Comparison of ENCODE assay signal across 11 cellular contexts in the genomic region with DNA sequence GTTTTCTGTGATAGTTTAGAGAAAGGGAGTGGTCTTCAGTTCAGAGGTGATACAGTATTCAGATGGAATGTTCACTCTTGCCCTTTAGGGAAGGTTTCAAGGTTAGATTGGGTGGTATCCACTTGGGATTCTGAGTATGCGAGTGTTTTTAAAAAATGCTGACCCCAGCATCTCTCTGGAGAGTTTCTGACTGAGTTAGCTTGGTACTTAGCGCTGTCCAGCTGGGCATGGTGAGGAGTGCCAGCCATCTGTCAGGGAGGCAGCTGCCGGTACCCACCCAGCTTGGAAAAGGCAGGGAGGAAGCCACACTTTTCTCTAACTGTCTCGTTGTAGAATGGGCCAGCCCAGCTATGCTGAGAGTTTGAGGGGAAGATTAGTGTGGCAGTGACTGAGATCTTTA.
DNase-seq lines count a peak whose midpoint lies in the region; ATAC-seq and TF ChIP-seq lines count a peak whose summit lies in the region.
"Had no signal": no experiment of that assay in that cellular context is flagged by ENCODE, and none has a peak within 500 bp of the region (broad histone marks: within the 10 kb centered on the region; RNA-seq: fewer than 3 reads in every experiment).

No MANE protein-coding gene starts in this region.

- peak overlapping the region; percentile 91 for H3K27ac Mint-ChIP-seq in T-helper 2 cell treated with Interferon-gamma antibody and Interleukin-4, amounts not matched to agents 5 μg/mL and 100 μg/mL, for 36 hours
- H3K27ac Mint-ChIP-seq in brain: peak overlapping the region; percentile 28 to 94 (median 63)

- no peak for ATAC-seq in lower lobe of right lung
- ATAC-seq in thoracic aorta (ENCODE audit: insufficient number of reproducible peaks, low FRiP score, low read depth): peak; percentile 66
- ATAC-seq: Panc1; stimulated activated naive CD8-positive, alpha-beta T cell treated with anti-CD3 and anti-CD28 coated beads, Interleukin-15, amount 100 ng/mL, for 72 hours had no signal

- H3K27ac ChIP-seq in lower lobe of right lung (peak overlapping the region; percentile 13), thoracic aorta (peak overlapping the region; percentile 94 to 97)

- H3K36me3 Mint-ChIP-seq in T-helper 2 cell treated with Interferon-gamma antibody and Interleukin-4, amounts not matched to agents 5 μg/mL and 100 μg/mL, for 36 hours (ENCODE audit: low read depth): peaks cover 68% of the 10 kb centered on the region
- peaks cover 30% of the 10 kb centered on the region for H3K36me3 Mint-ChIP-seq in brain

- peaks cover 67% of the 10 kb centered on the region for H3K4me1 Mint-ChIP-seq in T-helper 2 cell treated with Interferon-gamma antibody and Interleukin-4, amounts not matched to agents 5 μg/mL and 100 μg/mL, for 36 hours (ENCODE audit: low read depth)
- H3K4me1 Mint-ChIP-seq in brain: peaks cover 85% of the 10 kb centered on the region

- H3K27me3 Mint-ChIP-seq in T-helper 2 cell treated with Interferon-gamma antibody and Interleukin-4, amounts not matched to agents 5 μg/mL and 100 μg/mL, for 36 hours (ENCODE audit: low read depth): no peaks in the 10 kb centered on the region
- H3K27me3 Mint-ChIP-seq in brain: no peaks in the 10 kb centered on the region
- H3K27me3 Mint-ChIP-seq: stimulated activated naive CD8-positive, alpha-beta T cell treated with anti-CD3 and anti-CD28 coated beads, Interleukin-15, amount 100 ng/mL, for 72 hours had no signal

- H3K4me3 ChIP-seq in lower lobe of right lung (no peak overlapping the region), thoracic aorta (peak overlapping the region; percentile 49)
- H3K4me3 ChIP-seq: skin epidermis had no signal

- peak overlapping the region; percentile 10 for H3K4me3 Mint-ChIP-seq in T-helper 2 cell treated with Interferon-gamma antibody and Interleukin-4, amounts not matched to agents 5 μg/mL and 100 μg/mL, for 36 hours
- H3K4me3 Mint-ChIP-seq in brain: peak overlapping the region in 1 of 5 experiments; percentile 17

- TF ChIP-seq CTCF in brain (conservative IDR thresholded peaks at IDR 0.05): no peak
- TF ChIP-seq CTCF in lower lobe of right lung (IDR thresholded peaks at IDR 0.05): no peak
- no peak for TF ChIP-seq CTCF in thoracic aorta (IDR thresholded peaks at IDR 0.05)

- H3K4me1 ChIP-seq in lower lobe of right lung (peaks cover 29% of the 10 kb centered on the region), thoracic aorta (ENCODE audit: control insufficient read depth in 1 of 2, low read depth in 2 of 2) (peaks cover 53 to 83% of the 10 kb centered on the region in 2 donors)

- H3K27me3 ChIP-seq in lower lobe of right lung (ENCODE audit: low read depth): no peaks in the 10 kb centered on the region
- no peaks in the 10 kb centered on the region for H3K27me3 ChIP-seq in thoracic aorta (replicated peaks; ENCODE audit: insufficient read depth)

- H3K9me3 Mint-ChIP-seq in T-helper 2 cell treated with Interferon-gamma antibody and Interleukin-4, amounts not matched to agents 5 μg/mL and 100 μg/mL, for 36 hours: peaks cover 11% of the 10 kb centered on the region
- H3K9me3 Mint-ChIP-seq in brain: no peaks in the 10 kb centered on the region

- intact Hi-C loops in lower lobe of right lung (cut with DNase I): no loop called here

- DNase-seq in T-helper 2 cell treated with Interferon-gamma antibody and Interleukin-4, amounts not matched to agents 5 μg/mL and 100 μg/mL, for 36 hours (ENCODE audit: low spot score): no peak
- no peak for DNase-seq in T-helper 2 cell
- no peak for DNase-seq in lower lobe of right lung
- no peak for DNase-seq in thoracic aorta (ENCODE audit: low spot score)
- no peak for DNase-seq in NCI-H1092 (lab: John Stamatoyannopoulos, UW)
- DNase-seq in activated T-cell treated with anti-CD3 and anti-CD28 coated beads for 4 hours: no peak
- no peak for DNase-seq in epidermal melanocyte (ENCODE audit: insufficient read length, low spot score)
- DNase-seq: stimulated activated naive CD8-positive, alpha-beta T cell treated with anti-CD3 and anti-CD28 coated beads, Interleukin-15, amount 100 ng/mL, for 72 hours had no signal

- H3K9me3 ChIP-seq in lower lobe of right lung: no peaks in the 10 kb centered on the region
- no peaks in the 10 kb centered on the region for H3K9me3 ChIP-seq in thoracic aorta

- no peaks in the 10 kb centered on the region for H3K36me3 ChIP-seq in lower lobe of right lung
- no peaks in the 10 kb centered on the region for H3K36me3 ChIP-seq in thoracic aorta
